Comparison of ENCODE assay signal across 15 cellular contexts in the genomic region with DNA sequence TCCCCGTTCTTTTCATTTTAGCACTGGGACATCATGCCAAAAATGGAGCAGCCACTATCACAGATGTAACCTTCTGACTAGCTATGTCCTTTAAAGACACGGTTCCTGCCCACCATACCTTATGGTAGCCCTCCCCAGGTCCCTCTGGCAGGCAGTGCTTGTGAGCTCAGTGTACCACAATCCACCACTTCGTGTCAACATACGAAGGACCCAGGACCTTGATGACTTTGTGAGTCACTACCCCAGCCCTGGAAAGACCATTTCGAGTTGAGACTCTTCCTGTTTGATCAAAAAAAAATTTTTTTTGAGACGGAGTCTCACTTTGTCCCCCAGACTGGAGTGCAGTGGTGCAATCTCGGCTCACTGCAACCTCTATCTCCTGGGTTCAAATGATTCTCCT. TPM values are rescaled to one million over a fixed set of nuclear protein-coding genes. Genes with fewer than 3 reads are reported as not detected.
A peak's percentile ranks its signal among the peaks of the same experiment; 100 is the strongest.
DNase-seq lines count a peak whose midpoint lies in the region; ATAC-seq and TF ChIP-seq lines count a peak whose summit lies in the region.
"Had no signal": no experiment of that assay in that cellular context is flagged by ENCODE, and none has a peak within 500 bp of the region (broad histone marks: within the 10 kb centered on the region; RNA-seq: fewer than 3 reads in every experiment).

No MANE protein-coding gene starts in this region.

- H3K27me3 Mint-ChIP-seq in activated T-cell treated with anti-CD3 and anti-CD28 coated beads, Interleukin-2, amount 50 U/mL, for 24 hours: no peaks in the 10 kb centered on the region
- no peaks in the 10 kb centered on the region for H3K27me3 Mint-ChIP-seq in activated T-cell treated with anti-CD3 and anti-CD28 coated beads, Interleukin-2, amount 50 U/mL, for 4 hours (ENCODE audit: low read depth)
- no peaks in the 10 kb centered on the region for H3K27me3 Mint-ChIP-seq in activated T-helper 17 cell treated with anti-CD3 and anti-CD28 coated beads, Interleukin-2, amount 50 U/mL, for 72 hours
- no peaks in the 10 kb centered on the region for H3K27me3 Mint-ChIP-seq in CD8-positive, alpha-beta T cell (ENCODE audit: low read depth)
- H3K27me3 Mint-ChIP-seq: CD4-positive, alpha-beta memory T cell; IgD-negative memory B cell had no signal

- H3K27me3 ChIP-seq in CD8-positive, alpha-beta T cell (ENCODE audit: insufficient read depth, low read length): no peaks in the 10 kb centered on the region
- H3K27me3 ChIP-seq: BE2C had no signal

- no peak overlapping the region for H3K4me3 Mint-ChIP-seq in activated T-cell treated with anti-CD3 and anti-CD28 coated beads, Interleukin-2, amount 50 U/mL, for 24 hours
- H3K4me3 Mint-ChIP-seq in activated T-cell treated with anti-CD3 and anti-CD28 coated beads, Interleukin-2, amount 50 U/mL, for 4 hours: no peak overlapping the region
- H3K4me3 Mint-ChIP-seq in activated T-helper 17 cell treated with anti-CD3 and anti-CD28 coated beads, Interleukin-2, amount 50 U/mL, for 72 hours: no peak overlapping the region
- H3K4me3 Mint-ChIP-seq in stimulated activated effector memory CD8-positive, alpha-beta T cell treated with anti-CD3 and anti-CD28 coated beads, Interleukin-12 subunit alpha, Interleukin-12 subunit beta, amount 100 ng/mL, for 72 hours: no peak overlapping the region
- H3K4me3 Mint-ChIP-seq in CD8-positive, alpha-beta T cell: no peak overlapping the region
- H3K4me3 Mint-ChIP-seq: CD4-positive, alpha-beta memory T cell; GM23338; H9; IgD-negative memory B cell had no signal

- CTCF ChIA-PET in CD8-positive, alpha-beta T cell (lab: Charles Lee): no interaction called here

- peak overlapping the region; percentile 44 for H3K27ac Mint-ChIP-seq in activated T-cell treated with anti-CD3 and anti-CD28 coated beads, Interleukin-2, amount 50 U/mL, for 24 hours
- H3K27ac Mint-ChIP-seq in activated T-helper 17 cell treated with anti-CD3 and anti-CD28 coated beads, Interleukin-2, amount 50 U/mL, for 72 hours: peak overlapping the region; percentile 30
- H3K27ac Mint-ChIP-seq in stimulated activated effector memory CD8-positive, alpha-beta T cell treated with anti-CD3 and anti-CD28 coated beads, Interleukin-12 subunit alpha, Interleukin-12 subunit beta, amount 100 ng/mL, for 72 hours: peak overlapping the region; percentile 77
- H3K27ac Mint-ChIP-seq in CD8-positive, alpha-beta T cell: no peak overlapping the region
- H3K27ac Mint-ChIP-seq: GM23338, H9 had no signal

- peaks cover 53% of the 10 kb centered on the region for H3K36me3 ChIP-seq in CD8-positive, alpha-beta T cell (ENCODE audit: insufficient read depth, low read length)

- POLR2A ChIA-PET in CD8-positive, alpha-beta T cell (lab: Charles Lee): no interaction called here

- no peaks in the 10 kb centered on the region for H3K4me1 Mint-ChIP-seq in activated T-cell treated with anti-CD3 and anti-CD28 coated beads, Interleukin-2, amount 50 U/mL, for 24 hours (ENCODE audit: low read depth)
- peaks cover 4% of the 10 kb centered on the region for H3K4me1 Mint-ChIP-seq in activated T-cell treated with anti-CD3 and anti-CD28 coated beads, Interleukin-2, amount 50 U/mL, for 4 hours (ENCODE audit: low read depth)
- H3K4me1 Mint-ChIP-seq in activated T-helper 17 cell treated with anti-CD3 and anti-CD28 coated beads, Interleukin-2, amount 50 U/mL, for 72 hours: peaks cover 3% of the 10 kb centered on the region
- H3K4me1 Mint-ChIP-seq in stimulated activated effector memory CD8-positive, alpha-beta T cell treated with anti-CD3 and anti-CD28 coated beads, Interleukin-12 subunit alpha, Interleukin-12 subunit beta, amount 100 ng/mL, for 72 hours: peaks cover 5% of the 10 kb centered on the region
- H3K4me1 Mint-ChIP-seq in CD8-positive, alpha-beta T cell (ENCODE audit: low read depth): no peaks in the 10 kb centered on the region
- H3K4me1 Mint-ChIP-seq: GM23338, H9, IgD-negative memory B cell had no signal

- no peak overlapping the region for H3K4me3 ChIP-seq in CD8-positive, alpha-beta T cell (ENCODE audit: low read depth, low read length)
- H3K4me3 ChIP-seq: GM23338 had no signal

- no peaks in the 10 kb centered on the region for H3K9me3 Mint-ChIP-seq in activated T-cell treated with anti-CD3 and anti-CD28 coated beads, Interleukin-2, amount 50 U/mL, for 24 hours
- no peaks in the 10 kb centered on the region for H3K9me3 Mint-ChIP-seq in activated T-cell treated with anti-CD3 and anti-CD28 coated beads, Interleukin-2, amount 50 U/mL, for 4 hours
- no peaks in the 10 kb centered on the region for H3K9me3 Mint-ChIP-seq in activated T-helper 17 cell treated with anti-CD3 and anti-CD28 coated beads, Interleukin-2, amount 50 U/mL, for 72 hours
- H3K9me3 Mint-ChIP-seq in stimulated activated effector memory CD8-positive, alpha-beta T cell treated with anti-CD3 and anti-CD28 coated beads, Interleukin-12 subunit alpha, Interleukin-12 subunit beta, amount 100 ng/mL, for 72 hours: no peaks in the 10 kb centered on the region
- H3K9me3 Mint-ChIP-seq in CD8-positive, alpha-beta T cell: no peaks in the 10 kb centered on the region
- H3K9me3 Mint-ChIP-seq: CD4-positive, alpha-beta memory T cell; GM23338; H9; IgD-negative memory B cell had no signal

- H3K27ac ChIP-seq in CD8-positive, alpha-beta T cell (ENCODE audit: low read depth, low read length): no peak overlapping the region
- H3K27ac ChIP-seq: C4-2B had no signal

- intact Hi-C loops in CD8-positive, alpha-beta T cell (cut with DNase I, micrococcal nuclease): no loop called here

- TF ChIP-seq CTCF in CD8-positive, alpha-beta T cell (IDR thresholded peaks at IDR 0.05): no peak

- no peaks in the 10 kb centered on the region for H3K9me3 ChIP-seq in CD8-positive, alpha-beta T cell (ENCODE audit: low read length)
- H3K9me3 ChIP-seq: BE2C had no signal

- H3K36me3 Mint-ChIP-seq in activated T-cell treated with anti-CD3 and anti-CD28 coated beads, Interleukin-2, amount 50 U/mL, for 24 hours (ENCODE audit: low read depth): peaks cover 88% of the 10 kb centered on the region
- H3K36me3 Mint-ChIP-seq in activated T-cell treated with anti-CD3 and anti-CD28 coated beads, Interleukin-2, amount 50 U/mL, for 4 hours (ENCODE audit: insufficient read depth): peaks cover 41% of the 10 kb centered on the region
- H3K36me3 Mint-ChIP-seq in activated T-helper 17 cell treated with anti-CD3 and anti-CD28 coated beads, Interleukin-2, amount 50 U/mL, for 72 hours (ENCODE audit: low read depth): peaks cover 93% of the 10 kb centered on the region
- H3K36me3 Mint-ChIP-seq in stimulated activated effector memory CD8-positive, alpha-beta T cell treated with anti-CD3 and anti-CD28 coated beads, Interleukin-12 subunit alpha, Interleukin-12 subunit beta, amount 100 ng/mL, for 72 hours: peaks cover 100% of the 10 kb centered on the region
- H3K36me3 Mint-ChIP-seq in CD8-positive, alpha-beta T cell: peaks cover 70% of the 10 kb centered on the region

- no peak for ATAC-seq in activated T-cell treated with anti-CD3 and anti-CD28 coated beads, Interleukin-2, amount 50 U/mL, for 4 hours
- no peak for ATAC-seq in activated T-helper 17 cell treated with anti-CD3 and anti-CD28 coated beads, Interleukin-2, amount 50 U/mL, for 72 hours (replicated peaks)
- ATAC-seq in stimulated activated effector memory CD8-positive, alpha-beta T cell treated with anti-CD3 and anti-CD28 coated beads, Interleukin-12 subunit alpha, Interleukin-12 subunit beta, amount 100 ng/mL, for 72 hours: no peak
- ATAC-seq in CD8-positive, alpha-beta T cell: no peak
- ATAC-seq in GM18873 (IDR thresholded peaks at IDR 0.05; ENCODE audit: low FRiP score, unreplicated experiment): no peak
- ATAC-seq: GM23338 had no signal

- no peak for DNase-seq in activated T-cell treated with anti-CD3 and anti-CD28 coated beads, Interleukin-2, amount 50 U/mL, for 24 hours
- DNase-seq in activated T-cell treated with anti-CD3 and anti-CD28 coated beads, Interleukin-2, amount 50 U/mL, for 4 hours: no peak
- no peak for DNase-seq in stimulated activated effector memory CD8-positive, alpha-beta T cell treated with anti-CD3 and anti-CD28 coated beads, Interleukin-12 subunit alpha, Interleukin-12 subunit beta, amount 100 ng/mL, for 72 hours (ENCODE audit: low spot score in 2 of 2)
- no peak for DNase-seq in AG08395 (ENCODE audit: low spot score)
- DNase-seq in CD8-positive, alpha-beta T cell: no peak
- DNase-seq: BE2C; CD4-positive, alpha-beta memory T cell; COR-L47; DMS153; H9 had no signal

- no peaks in the 10 kb centered on the region for H3K4me1 ChIP-seq in CD8-positive, alpha-beta T cell (ENCODE audit: insufficient read depth, low read length)
- H3K4me1 ChIP-seq: BE2C had no signal

RNA-seq across cellular contexts. Expression of a gene that starts 21.0 kb away (rescaled TPM):
- 10 to 100 TPM; 15.6 to 27.0 (median 25.6) TPM for total RNA-seq in activated T-cell treated with anti-CD3 and anti-CD28 coated beads, Interleukin-2, amount 50 U/mL, for 4 hours
- 10 to 100 TPM; 30.9 to 50.6 TPM for total RNA-seq in activated T-helper 17 cell treated with anti-CD3 and anti-CD28 coated beads, Interleukin-2, amount 50 U/mL, for 72 hours
- 10 to 100 TPM; 13.4 to 14.6 TPM for total RNA-seq in CD8-positive, alpha-beta T cell

RNA-seq across cellular contexts. Expression of a gene that starts 23.0 kb away (rescaled TPM):
- total RNA-seq in activated T-cell treated with anti-CD3 and anti-CD28 coated beads, Interleukin-2, amount 50 U/mL, for 4 hours: 100 to 1,000 TPM; 154 to 163 (median 161) TPM
- 100 to 1,000 TPM in 1 of 2 donors, 10 to 100 TPM in 1; 63.0 to 116 TPM for total RNA-seq in activated T-helper 17 cell treated with anti-CD3 and anti-CD28 coated beads, Interleukin-2, amount 50 U/mL, for 72 hours
- total RNA-seq in CD8-positive, alpha-beta T cell: 10 to 100 TPM; 94.1 to 96.3 TPM

RNA-seq across cellular contexts. Expression of a gene that starts 45.2 kb away (rescaled TPM):
- total RNA-seq in activated T-cell treated with anti-CD3 and anti-CD28 coated beads, Interleukin-2, amount 50 U/mL, for 4 hours: 1 to 10 TPM; 2.6 to 3.3 (median 3.2) TPM
- total RNA-seq in activated T-helper 17 cell treated with anti-CD3 and anti-CD28 coated beads, Interleukin-2, amount 50 U/mL, for 72 hours: 1 to 10 TPM; 2.4 to 3.3 TPM
- total RNA-seq in CD8-positive, alpha-beta T cell: 1 to 10 TPM; 2.2 to 2.4 TPM

RNA-seq across cellular contexts. Expression of a gene that starts 51.9 kb away (rescaled TPM):
- total RNA-seq in activated T-cell treated with anti-CD3 and anti-CD28 coated beads, Interleukin-2, amount 50 U/mL, for 4 hours: 10 to 100 TPM; 27.4 to 38.3 (median 32.7) TPM
- total RNA-seq in activated T-helper 17 cell treated with anti-CD3 and anti-CD28 coated beads, Interleukin-2, amount 50 U/mL, for 72 hours: 10 to 100 TPM; 20.6 to 24.5 TPM
- total RNA-seq in CD8-positive, alpha-beta T cell: 1 to 10 TPM; 3.2 to 3.3 TPM
- total RNA-seq: GM23338 had no signal
